1 cellular context compared by ENCODE assay signal in the genomic region with DNA sequence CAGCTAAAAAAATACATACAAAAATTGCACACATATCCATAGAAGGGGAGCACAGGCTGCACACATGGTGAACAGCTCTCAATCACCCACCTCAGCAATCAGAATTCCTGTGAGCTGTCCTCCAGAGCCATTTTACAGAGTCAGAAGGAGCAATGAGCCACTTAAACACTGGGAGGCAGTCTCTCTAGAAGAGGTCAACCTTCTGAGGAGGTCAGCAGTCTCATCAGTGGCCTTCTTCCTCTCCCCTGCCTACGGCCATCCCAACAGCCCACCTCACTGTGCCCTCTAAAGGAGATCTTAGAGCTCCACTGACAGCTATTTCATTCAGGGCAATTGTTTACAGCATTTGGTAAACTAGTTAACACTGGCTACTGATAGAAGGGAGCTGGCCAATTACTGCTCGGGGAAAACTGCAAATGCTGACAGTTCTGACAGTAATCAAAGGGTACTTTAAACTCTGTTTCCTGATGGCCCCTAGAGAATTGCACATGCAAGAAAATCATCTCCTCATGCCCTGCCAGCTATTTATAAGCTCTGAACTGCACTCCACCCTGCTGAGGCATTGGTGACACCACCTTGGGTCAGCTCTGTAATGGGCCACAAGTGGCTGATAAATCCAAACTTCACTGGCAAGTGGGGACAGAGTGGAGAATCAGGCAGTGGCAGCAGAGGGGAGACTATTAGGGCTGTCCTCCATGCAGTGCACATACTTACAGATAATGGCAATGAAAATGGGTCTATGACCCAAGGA.
TF ChIP-seq lines count a peak whose summit lies in the region.

No MANE protein-coding gene starts in this region.

TF ChIP-seq in WTC11, 78 proteins besides CTCF, POLR2A, EP300 and RAD21 (continued from another document):
- TF ChIP-seq ZNF425 (CRISPR knock-in tag; conservative IDR thresholded peaks at IDR 0.05) (no peak), ZBTB21 (CRISPR knock-in tag; IDR thresholded peaks at IDR 0.05; ENCODE audit: borderline replicate concordance) (no peak), NR2C2 (CRISPR knock-in tag; IDR thresholded peaks at IDR 0.05) (no peak), ELF4 (CRISPR knock-in tag; IDR thresholded peaks at IDR 0.05; ENCODE audit: low read depth) (no peak), FOXP1 (CRISPR knock-in tag; IDR thresholded peaks at IDR 0.05; ENCODE audit: borderline replicate concordance) (no peak), IRF1 (CRISPR knock-in tag; IDR thresholded peaks at IDR 0.05) (no peak), MYBL2 (CRISPR knock-in tag; IDR thresholded peaks at IDR 0.05) (no peak), HMGXB4 (CRISPR knock-in tag; IDR thresholded peaks at IDR 0.05) (no peak), SMAD4 (CRISPR knock-in tag; IDR thresholded peaks at IDR 0.05) (no peak), CDX4 (CRISPR knock-in tag; IDR thresholded peaks at IDR 0.05; ENCODE audit: borderline replicate concordance) (no peak), RELA (CRISPR knock-in tag; IDR thresholded peaks at IDR 0.05; ENCODE audit: borderline replicate concordance) (no peak), FOXJ3 (CRISPR knock-in tag; IDR thresholded peaks at IDR 0.05; ENCODE audit: borderline replicate concordance) (no peak)
- TF ChIP-seq, protein P1, sequence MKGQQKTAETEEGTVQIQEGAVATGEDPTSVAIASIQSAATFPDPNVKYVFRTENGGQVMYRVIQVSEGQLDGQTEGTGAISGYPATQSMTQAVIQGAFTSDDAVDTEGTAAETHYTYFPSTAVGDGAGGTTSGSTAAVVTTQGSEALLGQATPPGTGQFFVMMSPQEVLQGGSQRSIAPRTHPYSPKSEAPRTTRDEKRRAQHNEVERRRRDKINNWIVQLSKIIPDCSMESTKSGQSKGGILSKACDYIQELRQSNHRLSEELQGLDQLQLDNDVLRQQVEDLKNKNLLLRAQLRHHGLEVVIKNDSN (CRISPR knock-in tag; IDR thresholded peaks at IDR 0.05), result no peak
